ENCODE assay signal across 1 cellular context in genomic region chr11:30314625-30315024, GRCh38.
TF ChIP-seq lines count a peak whose summit lies in the region.

No MANE protein-coding gene starts in this region.

TF ChIP-seq in HCT116, 20 proteins besides CTCF, POLR2A, EP300 and RAD21 (continued from another document):
- TF ChIP-seq ZBTB33 (IDR thresholded peaks at IDR 0.05; ENCODE audit: extremely low read depth, insufficient replicate concordance, low read length) (no peak), EZH2 (IDR thresholded peaks at IDR 0.05) (no peak)
